In genomic region chr1:67737875-67738274, GRCh38 we compare ENCODE assay signal across 23 cellular contexts.
"Had no signal": no experiment of that assay in that cellular context is flagged by ENCODE, and none has a peak within 500 bp of the region (broad histone marks: within the 10 kb centered on the region; RNA-seq: fewer than 3 reads in every experiment).

No MANE protein-coding gene starts in this region.

- H3K27ac ChIP-seq: heart left ventricle, upper lobe of right lung had no signal

- ATAC-seq: activated naive CD8-positive, alpha-beta T cell treated with anti-CD3 and anti-CD28 coated beads, Interleukin-2, amount 50 U/mL, for 24 hours; heart left ventricle; left colon; mucosa of descending colon had no signal

- DNase-seq: activated CD4-positive, alpha-beta memory T cell treated with anti-CD3 and anti-CD28 coated beads for 36 hours; activated CD4-positive, alpha-beta T cell treated with anti-CD3 and anti-CD28 coated beads for 48 hours; activated naive CD4-positive, alpha-beta T cell treated with anti-CD3 and anti-CD28 coated beads for 36 hours; activated naive CD8-positive, alpha-beta T cell treated with anti-CD3 and anti-CD28 coated beads, Interleukin-2, amount 50 U/mL, for 24 hours; activated T-cell treated with anti-CD3 and anti-CD28 coated beads, Interleukin-2, amount 50 U/mL, for 48 hours; anterior cingulate cortex; endodermal cell; heart left ventricle; left colon; naive B cell; occipital lobe; retina; spleen; stimulated activated CD4-positive, alpha-beta T cell treated with anti-CD3 and anti-CD28 coated beads, Interleukin-4, amount 100 ng/mL, for 1 hour; stimulated activated naive CD4-positive, alpha-beta T cell treated with Interleukin-2 at 50 U/mL for 16 hours; T-helper 2 cell; upper lobe of right lung had no signal

- H3K9me3 ChIP-seq: heart left ventricle, mucosa of descending colon, spleen, thoracic aorta, upper lobe of right lung had no signal

- H3K27ac Mint-ChIP-seq: activated CD4-positive, alpha-beta memory T cell treated with anti-CD3 and anti-CD28 coated beads for 36 hours; activated naive CD4-positive, alpha-beta T cell treated with anti-CD3 and anti-CD28 coated beads for 36 hours; activated naive CD8-positive, alpha-beta T cell treated with anti-CD3 and anti-CD28 coated beads, Interleukin-2, amount 50 U/mL, for 24 hours had no signal

- H3K27me3 ChIP-seq: heart left ventricle, spleen, upper lobe of right lung had no signal

- H3K9me3 Mint-ChIP-seq: activated CD4-positive, alpha-beta memory T cell treated with anti-CD3 and anti-CD28 coated beads for 36 hours; activated naive CD4-positive, alpha-beta T cell treated with anti-CD3 and anti-CD28 coated beads for 36 hours; activated naive CD8-positive, alpha-beta T cell treated with anti-CD3 and anti-CD28 coated beads, Interleukin-2, amount 50 U/mL, for 24 hours; brain; central memory CD8-positive, alpha-beta T cell; endodermal cell; naive B cell; neural crest cell had no signal

- H3K36me3 ChIP-seq: heart left ventricle, spleen, thoracic aorta, upper lobe of right lung had no signal

- H3K27me3 Mint-ChIP-seq: activated CD4-positive, alpha-beta memory T cell treated with anti-CD3 and anti-CD28 coated beads for 36 hours; activated naive CD8-positive, alpha-beta T cell treated with anti-CD3 and anti-CD28 coated beads, Interleukin-2, amount 50 U/mL, for 24 hours; brain; central memory CD8-positive, alpha-beta T cell had no signal

- H3K4me3 Mint-ChIP-seq: activated CD4-positive, alpha-beta memory T cell treated with anti-CD3 and anti-CD28 coated beads for 36 hours; activated naive CD4-positive, alpha-beta T cell treated with anti-CD3 and anti-CD28 coated beads for 36 hours; activated naive CD8-positive, alpha-beta T cell treated with anti-CD3 and anti-CD28 coated beads, Interleukin-2, amount 50 U/mL, for 24 hours; brain; central memory CD8-positive, alpha-beta T cell; endodermal cell; naive B cell; neural crest cell had no signal

- H3K4me3 ChIP-seq: coronary artery, heart left ventricle, mucosa of descending colon, spleen, thoracic aorta, upper lobe of right lung had no signal

- H3K36me3 Mint-ChIP-seq: activated CD4-positive, alpha-beta memory T cell treated with anti-CD3 and anti-CD28 coated beads for 36 hours; brain; naive B cell had no signal
